11 cellular contexts compared by ENCODE assay signal in genomic region chr6:139763468-139764214, GRCh38.
DNase-seq lines count a peak whose midpoint lies in the region; ATAC-seq and TF ChIP-seq lines count a peak whose summit lies in the region.
"Had no signal": no experiment of that assay in that cellular context is flagged by ENCODE, and none has a peak within 500 bp of the region (broad histone marks: within the 10 kb centered on the region; RNA-seq: fewer than 3 reads in every experiment).

No MANE protein-coding gene starts in this region.

- peaks cover 17% of the 10 kb centered on the region for H3K4me1 ChIP-seq in parathyroid adenoma

- H3K9ac ChIP-seq in parathyroid adenoma: no peak overlapping the region

- CTCF ChIA-PET in activated CD4-positive, alpha-beta T cell treated with anti-CD3 and anti-CD28 coated beads, Interleukin-2, amount 10 ng/mL, durations not matched to agents 7 days and 5 days (lab: Charles Lee): no interaction called here

- DNase-seq in AML-193 (lab: John Stamatoyannopoulos, UW) (peak; percentile 78 to 80), NOMO-1 treated with dmso at 0.1 percent for 144 hours (lab: John Stamatoyannopoulos, UW; ENCODE audit: unreplicated experiment) (peak; percentile 14), choroid plexus epithelial cell (ENCODE audit: low read depth) (peak; percentile 60)
- no peak for DNase-seq in activated CD4-positive, alpha-beta T cell treated with anti-CD3 and anti-CD28 coated beads, Interleukin-2, amount 10 ng/mL, durations not matched to agents 7 days and 5 days
- DNase-seq: activated gamma-delta T cell treated with Interleukin-2 at 50 U/mL for 16 hours, DMS 273 treated with DMSO at 0.1 percent for 48 hours had no signal

- H3K27me3 ChIP-seq in parathyroid adenoma (ENCODE audit: control insufficient read depth, insufficient read depth, low read length): no peaks in the 10 kb centered on the region

- H3K27ac ChIP-seq in parathyroid adenoma: peak overlapping the region; percentile 81

- no peak for TF ChIP-seq POLR2A in GM18505 (IDR thresholded peaks at IDR 0.05; ENCODE audit: borderline replicate concordance, extremely low read depth, insufficient read depth, insufficient read length)

- no peak overlapping the region for H3K27ac Mint-ChIP-seq in activated CD4-positive, alpha-beta T cell treated with anti-CD3 and anti-CD28 coated beads, Interleukin-2, amount 10 ng/mL, durations not matched to agents 7 days and 5 days
- H3K27ac Mint-ChIP-seq: T-helper 1 cell treated with Interleukin-12 subunit alpha and Interleukin-12 subunit beta and Interleukin-4 antibody, amounts not matched to agents 30 μg/mL and 1 μg/mL, for 36 hours had no signal

- H3K36me3 ChIP-seq in parathyroid adenoma (ENCODE audit: control insufficient read depth, insufficient read depth, low read length): no peaks in the 10 kb centered on the region

- H2AFZ ChIP-seq in parathyroid adenoma: peak overlapping the region; percentile 73

- no peak for TF ChIP-seq CTCF in choroid plexus epithelial cell (conservative IDR thresholded peaks at IDR 0.05; ENCODE audit: low read depth, low read length)
- TF ChIP-seq CTCF in parathyroid adenoma (IDR thresholded peaks at IDR 0.05): no peak

- H3K9me3 Mint-ChIP-seq in activated CD4-positive, alpha-beta T cell treated with anti-CD3 and anti-CD28 coated beads, Interleukin-2, amount 10 ng/mL, durations not matched to agents 7 days and 5 days: no peaks in the 10 kb centered on the region
- H3K9me3 Mint-ChIP-seq: T-helper 1 cell treated with Interleukin-12 subunit alpha and Interleukin-12 subunit beta and Interleukin-4 antibody, amounts not matched to agents 30 μg/mL and 1 μg/mL, for 36 hours had no signal

- H3K4me2 ChIP-seq in parathyroid adenoma (ENCODE audit: low read length): no peak overlapping the region

- ATAC-seq in HG02759 (IDR thresholded peaks at IDR 0.05; ENCODE audit: unreplicated experiment) (no peak), GM18505 (IDR thresholded peaks at IDR 0.05; ENCODE audit: unreplicated experiment) (no peak), HG02884 (IDR thresholded peaks at IDR 0.05; ENCODE audit: unreplicated experiment) (no peak)

- H3K4me1 Mint-ChIP-seq in activated CD4-positive, alpha-beta T cell treated with anti-CD3 and anti-CD28 coated beads, Interleukin-2, amount 10 ng/mL, durations not matched to agents 7 days and 5 days: peaks cover 4% of the 10 kb centered on the region

- H3K27me3 Mint-ChIP-seq in activated CD4-positive, alpha-beta T cell treated with anti-CD3 and anti-CD28 coated beads, Interleukin-2, amount 10 ng/mL, durations not matched to agents 7 days and 5 days: peaks cover 5% of the 10 kb centered on the region

- H3K4me3 ChIP-seq in choroid plexus epithelial cell (ENCODE audit: low read depth, low read length) (no peak overlapping the region), parathyroid adenoma (ENCODE audit: low read depth, low read length) (no peak overlapping the region)

- H3K4me3 Mint-ChIP-seq in activated CD4-positive, alpha-beta T cell treated with anti-CD3 and anti-CD28 coated beads, Interleukin-2, amount 10 ng/mL, durations not matched to agents 7 days and 5 days: no peak overlapping the region
- H3K4me3 Mint-ChIP-seq: T-helper 1 cell treated with Interleukin-12 subunit alpha and Interleukin-12 subunit beta and Interleukin-4 antibody, amounts not matched to agents 30 μg/mL and 1 μg/mL, for 36 hours had no signal

- no peaks in the 10 kb centered on the region for H3K79me2 ChIP-seq in parathyroid adenoma

- H3K9me3 ChIP-seq in parathyroid adenoma (ENCODE audit: control insufficient read depth, low read length): no peaks in the 10 kb centered on the region

- POLR2A ChIA-PET in activated CD4-positive, alpha-beta T cell treated with anti-CD3 and anti-CD28 coated beads, Interleukin-2, amount 10 ng/mL, durations not matched to agents 7 days and 5 days (lab: Charles Lee): interaction anchor here (0.6 kb wide), 1 partner anchor 324 kb away, joined by 3 read pairs; no protein-coding TSS in a partner anchor

- H3K36me3 Mint-ChIP-seq in activated CD4-positive, alpha-beta T cell treated with anti-CD3 and anti-CD28 coated beads, Interleukin-2, amount 10 ng/mL, durations not matched to agents 7 days and 5 days (ENCODE audit: low read depth): no peaks in the 10 kb centered on the region
